ENCODE assay signal across 8 cellular contexts in the genomic region with DNA sequence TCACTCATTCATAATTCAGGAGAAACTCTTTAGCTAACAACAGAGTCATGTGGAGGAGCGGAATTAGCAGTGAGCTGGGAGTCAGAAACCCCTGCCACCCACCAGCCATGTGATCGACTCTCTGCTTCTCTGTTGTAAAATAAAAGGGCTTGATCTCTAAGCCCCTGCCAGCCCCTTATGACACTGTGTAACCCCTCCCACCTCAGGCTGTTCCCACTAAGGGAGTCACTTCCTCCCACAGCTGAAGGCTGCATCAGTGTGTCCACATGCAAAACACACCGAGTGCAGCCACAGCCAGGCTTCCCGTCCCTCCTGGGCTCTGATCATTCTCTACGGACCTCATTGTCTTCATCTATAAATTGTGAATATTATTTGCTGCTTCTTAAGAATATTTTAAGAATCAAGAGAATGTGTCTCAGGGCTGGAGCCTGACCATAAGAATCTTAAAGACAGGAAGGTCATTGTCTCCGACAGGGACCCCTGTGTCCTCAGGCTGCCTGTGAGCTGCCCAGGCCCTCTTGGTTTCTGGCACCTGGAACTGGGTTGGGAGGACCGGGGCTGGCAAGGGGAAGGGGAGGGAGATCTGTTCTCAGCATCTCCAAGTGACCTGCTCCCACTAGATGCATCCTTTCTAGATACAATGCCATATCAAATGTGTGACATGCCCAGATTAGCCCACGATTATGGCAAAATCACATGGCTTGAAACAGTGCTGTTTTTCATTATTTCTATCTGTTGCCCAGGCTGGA.
DNase-seq lines count a peak whose midpoint lies in the region; ATAC-seq and FAIRE-seq lines count a peak whose summit lies in the region.

No MANE protein-coding gene starts in this region.

- no peaks in the 10 kb centered on the region for H3K4me1 ChIP-seq in small intestine (ENCODE audit: control insufficient read depth in 2 of 2, insufficient read depth in 1 of 2, low read depth in 1 of 2, low read length in 1 of 2)

- DNase-seq in SK-MEL-5 (ENCODE audit: low read depth, low spot score): peak; percentile 87
- DNase-seq in effector memory CD8-positive, alpha-beta T cell: no peak
- DNase-seq in skeletal muscle cell (ENCODE audit: low read depth): no peak
- no peak for DNase-seq in COLO829 (ENCODE audit: low spot score)
- DNase-seq in DMS79 (lab: John Stamatoyannopoulos, UW): no peak
- DNase-seq in small intestine: no peak

- no peaks in the 10 kb centered on the region for H3K36me3 ChIP-seq in small intestine (ENCODE audit: control insufficient read depth in 2 of 2, insufficient read depth in 2 of 2, low read length in 2 of 2)

- H3K27ac Mint-ChIP-seq in effector memory CD8-positive, alpha-beta T cell: peak overlapping the region; percentile 91 to 94

- ATAC-seq in GM21529 (IDR thresholded peaks at IDR 0.05; ENCODE audit: unreplicated experiment): peak; percentile 56
- ATAC-seq in effector memory CD8-positive, alpha-beta T cell (replicated peaks): peak; percentile 13
- no peak for ATAC-seq in GM21576 (IDR thresholded peaks at IDR 0.05; ENCODE audit: unreplicated experiment)

- H3K4me3 ChIP-seq in skeletal muscle cell (ENCODE audit: low read depth, low read length): peak overlapping the region; percentile 10
- H3K4me3 ChIP-seq in small intestine (ENCODE audit: low read depth in 1 of 2, low read length in 2 of 2): no peak overlapping the region

- H3K4me3 Mint-ChIP-seq in effector memory CD8-positive, alpha-beta T cell: peak overlapping the region; percentile 74 to 82

- H3K27ac ChIP-seq in small intestine (ENCODE audit: low read depth in 1 of 2, low read length in 1 of 2): no peak overlapping the region

- peaks cover 21% of the 10 kb centered on the region for H3K36me3 Mint-ChIP-seq in effector memory CD8-positive, alpha-beta T cell (ENCODE audit: insufficient read depth)

- H3K27me3 Mint-ChIP-seq in effector memory CD8-positive, alpha-beta T cell: no peaks in the 10 kb centered on the region

- H3K27me3 ChIP-seq in small intestine (ENCODE audit: control insufficient read depth in 2 of 2, insufficient read depth in 2 of 2, low read length in 2 of 2): no peaks in the 10 kb centered on the region

- H3K9me3 ChIP-seq in small intestine (ENCODE audit: control insufficient read depth, low read depth): no peaks in the 10 kb centered on the region

- FAIRE-seq in small intestine (lab: Jason Lieb, UNC): no peak

- 55 to 74% (median 60%) methylated on average over 8 of the region's 8 CpGs for WGBS in small intestine, 3 donors

- in situ Hi-C loops in SK-MEL-5 (cut with HindIII; ENCODE audit: low pct_unique_long_range_greater_than_20kb, low sequenced_read_pairs): no loop called here

- peaks cover 55 to 61% of the 10 kb centered on the region in 2 donors for H3K4me1 Mint-ChIP-seq in effector memory CD8-positive, alpha-beta T cell (ENCODE audit: low read depth in 2 of 2)

- no peaks in the 10 kb centered on the region for H3K9me3 Mint-ChIP-seq in effector memory CD8-positive, alpha-beta T cell
